ENCODE assay signal across 9 cellular contexts in the genomic region with DNA sequence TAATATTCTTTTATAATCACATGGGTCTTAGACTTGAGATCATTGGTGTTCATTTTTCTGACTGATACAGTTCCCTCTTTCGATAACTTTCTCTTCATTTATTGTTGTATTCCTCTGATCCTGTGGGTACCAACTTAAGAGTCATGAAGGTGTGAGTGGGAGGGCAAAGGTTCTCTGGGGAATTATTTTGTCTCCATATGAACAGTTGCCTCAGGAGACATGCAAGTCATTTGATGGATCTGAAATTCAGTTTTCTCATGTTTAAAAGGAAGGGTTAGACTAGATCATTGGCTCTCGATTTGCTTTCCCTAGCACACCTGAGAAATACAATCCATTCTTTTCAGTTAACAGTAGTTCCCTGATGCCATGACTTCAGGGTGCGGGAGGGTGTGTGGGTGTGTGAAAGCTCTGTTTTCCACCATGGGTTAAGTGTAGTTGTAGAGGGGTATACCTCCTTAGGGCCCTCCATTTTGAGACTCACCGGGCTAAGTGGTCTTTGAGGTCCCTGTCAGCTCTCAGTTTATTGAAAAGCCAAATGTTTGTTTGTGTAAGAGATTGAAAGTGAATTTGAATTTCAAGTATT. TPM values are rescaled to one million over a fixed set of nuclear protein-coding genes. Genes with fewer than 3 reads are reported as not detected.
A peak's percentile ranks its signal among the peaks of the same experiment; 100 is the strongest.
DNase-seq lines count a peak whose midpoint lies in the region; ATAC-seq, FAIRE-seq and TF ChIP-seq lines count a peak whose summit lies in the region.
"Had no signal": no experiment of that assay in that cellular context is flagged by ENCODE, and none has a peak within 500 bp of the region (broad histone marks: within the 10 kb centered on the region; RNA-seq: fewer than 3 reads in every experiment).

No MANE protein-coding gene starts in this region.

- ATAC-seq in HG02763 (IDR thresholded peaks at IDR 0.05; ENCODE audit: unreplicated experiment), result no peak

- TF ChIP-seq POLR2A in esophagus squamous epithelium (IDR thresholded peaks at IDR 0.05), result no peak

- H3K9me3 ChIP-seq in SJCRH30 (replicated peaks), result no peaks in the 10 kb centered on the region
- H3K9me3 ChIP-seq in esophagus squamous epithelium, result no peaks in the 10 kb centered on the region
- no peaks in the 10 kb centered on the region for H3K9me3 ChIP-seq in WERI-Rb-1 (ENCODE audit: severe bottlenecking)

- H3K27me3 ChIP-seq in SJCRH30, result no peaks in the 10 kb centered on the region
- H3K27me3 ChIP-seq in esophagus squamous epithelium, result no peaks in the 10 kb centered on the region
- H3K27me3 ChIP-seq in WERI-Rb-1 (ENCODE audit: insufficient read depth, low read depth, severe bottlenecking), result no peaks in the 10 kb centered on the region
- H3K27me3 ChIP-seq: foreskin keratinocyte had no signal

- peak; percentile 89 for FAIRE-seq in GM19239 (lab: Jason Lieb, UNC)

- TF ChIP-seq CTCF in esophagus squamous epithelium (IDR thresholded peaks at IDR 0.05) (no peak), WERI-Rb-1 (IDR thresholded peaks at IDR 0.05; ENCODE audit: low read depth, low read length) (no peak)

- peaks cover 14% of the 10 kb centered on the region; the same call in 1 of the 2 replicates for H3K36me3 ChIP-seq in SJCRH30
- H3K36me3 ChIP-seq in esophagus squamous epithelium, result peaks cover 0 to 27% (median 0%) of the 10 kb centered on the region in 3 donors
- peaks cover 11% of the 10 kb centered on the region for H3K36me3 ChIP-seq in WERI-Rb-1

- H3K27ac ChIP-seq in SJCRH30, result peak overlapping the region; percentile 46
- H3K27ac ChIP-seq in esophagus squamous epithelium, result peak overlapping the region in 3 of 4 donors; percentile 44 to 83 (median 80)
- peak overlapping the region in 15 of 21 experiments; percentile 18 to 83 (median 73) for H3K27ac ChIP-seq in skin epidermis
- H3K27ac ChIP-seq in WERI-Rb-1, result no peak overlapping the region

- 16 to 45% methylated on average over 4 of the region's 4 CpGs for WGBS in esophagus squamous epithelium, 2 donors

- H3K4me3 ChIP-seq in SJCRH30 (peak overlapping the region; percentile 61), esophagus squamous epithelium (peak overlapping the region; percentile 20 to 66 (median 48)), skin epidermis (peak overlapping the region; percentile 23 to 44 (median 33)), WERI-Rb-1 (ENCODE audit: low read depth, low read length) (no peak overlapping the region)

- DNase-seq in GM19239 (ENCODE audit: insufficient read length, low spot score) (no peak), SJCRH30 (peak in 1 of 2 experiments; percentile 26), esophagus squamous epithelium (lab: John Stamatoyannopoulos, UW) (no peak), WERI-Rb-1 (no peak), NCI-H2081 treated with DMSO at 0.1 percent for 48 hours (lab: John Stamatoyannopoulos, UW) (no peak)
- DNase-seq: foreskin keratinocyte, NCI-H1417 treated with DMSO at 0.1 percent for 48 hours had no signal

- intact Hi-C loops in esophagus squamous epithelium (cut with DNase I), result no loop called here

- H3K4me1 ChIP-seq in SJCRH30 (peaks cover 7% of the 10 kb centered on the region; the same call in 1 of the 2 replicates), esophagus squamous epithelium (peaks cover 6 to 37% (median 15%) of the 10 kb centered on the region in 3 donors)

RNA-seq across cellular contexts. Expression of a gene that starts 47.8 kb away (rescaled TPM):
- 32.8 and 40.6 TPM in 2 replicates for total RNA-seq in SJCRH30 (2014; rRNA removed; shearing (Covaris generic))
- total RNA-seq in esophagus squamous epithelium, result 10 to 100 TPM in 1 of 4 donors, 1 to 10 TPM in 3; 7.2 to 15.3 (median 8.0) TPM
